ENCODE assay signal across 18 cellular contexts in the genomic region with DNA sequence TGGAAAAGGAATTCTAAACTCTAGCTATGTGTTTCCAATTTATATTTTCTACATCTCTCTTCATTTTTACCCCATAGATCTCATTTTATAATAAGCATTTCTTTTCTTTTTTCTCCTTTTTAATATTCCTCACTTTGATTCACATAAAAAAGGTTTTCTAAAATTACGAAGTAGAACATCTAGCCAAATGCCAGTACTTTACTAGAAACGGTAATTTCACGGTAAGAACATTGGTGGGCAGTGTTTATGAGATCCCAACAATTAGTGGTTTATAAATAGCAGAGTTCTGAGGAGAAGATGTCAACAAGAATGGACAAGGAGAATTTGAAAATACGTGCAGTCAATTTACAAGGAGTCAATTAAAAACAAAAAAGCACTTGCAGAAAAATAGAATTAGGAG.
"Had no signal": no experiment of that assay in that cellular context is flagged by ENCODE, and none has a peak within 500 bp of the region (broad histone marks: within the 10 kb centered on the region; RNA-seq: fewer than 3 reads in every experiment).

No MANE protein-coding gene starts in this region.

- H3K27ac Mint-ChIP-seq: activated CD4-positive, alpha-beta T cell treated with anti-CD3 and anti-CD28 coated beads, Interleukin-2, amount 10 ng/mL, durations not matched to agents 24 days and 14 days; activated CD8-positive, alpha-beta T cell treated with anti-CD3 and anti-CD28 coated beads for 36 hours; activated naive CD4-positive, alpha-beta T cell treated with anti-CD3 and anti-CD28 coated beads for 36 hours; natural killer cell treated with Interleukin-12 subunit alpha and Interleukin-12 subunit beta and Interleukin-15 and Interleukin-18, amount 100 ng/mL, for 72 hours; T-helper 1 cell treated with Interleukin-12 subunit alpha and Interleukin-12 subunit beta and Interleukin-4 antibody, amounts not matched to agents 30 μg/mL and 1 μg/mL, for 36 hours had no signal

- H3K9me3 Mint-ChIP-seq: activated CD4-positive, alpha-beta T cell treated with anti-CD3 and anti-CD28 coated beads, Interleukin-2, amount 10 ng/mL, durations not matched to agents 24 days and 14 days; activated CD8-positive, alpha-beta T cell treated with anti-CD3 and anti-CD28 coated beads for 36 hours; activated naive CD4-positive, alpha-beta T cell treated with anti-CD3 and anti-CD28 coated beads for 36 hours; natural killer cell treated with Interleukin-12 subunit alpha and Interleukin-12 subunit beta and Interleukin-15 and Interleukin-18, amount 100 ng/mL, for 72 hours; T-helper 1 cell treated with Interleukin-12 subunit alpha and Interleukin-12 subunit beta and Interleukin-4 antibody, amounts not matched to agents 30 μg/mL and 1 μg/mL, for 36 hours had no signal

- H3K9me3 ChIP-seq: gastrocnemius medialis, lower lobe of right lung, tibial nerve had no signal

- H3K27me3 ChIP-seq: brain microvascular endothelial cell, gastrocnemius medialis, tibial nerve had no signal

- H3K36me3 Mint-ChIP-seq: natural killer cell treated with Interleukin-12 subunit alpha and Interleukin-12 subunit beta and Interleukin-15 and Interleukin-18, amount 100 ng/mL, for 72 hours had no signal

- H3K36me3 ChIP-seq: brain microvascular endothelial cell, gastrocnemius medialis, lower lobe of right lung, tibial nerve had no signal

- H3K4me3 Mint-ChIP-seq: activated CD4-positive, alpha-beta T cell treated with anti-CD3 and anti-CD28 coated beads, Interleukin-2, amount 10 ng/mL, durations not matched to agents 24 days and 14 days; activated CD8-positive, alpha-beta T cell treated with anti-CD3 and anti-CD28 coated beads for 36 hours; activated naive CD4-positive, alpha-beta T cell treated with anti-CD3 and anti-CD28 coated beads for 36 hours; natural killer cell treated with Interleukin-12 subunit alpha and Interleukin-12 subunit beta and Interleukin-15 and Interleukin-18, amount 100 ng/mL, for 72 hours; T-helper 1 cell treated with Interleukin-12 subunit alpha and Interleukin-12 subunit beta and Interleukin-4 antibody, amounts not matched to agents 30 μg/mL and 1 μg/mL, for 36 hours had no signal

- H3K27ac ChIP-seq: coronary artery, gastrocnemius medialis, lower lobe of right lung had no signal

- H3K27me3 Mint-ChIP-seq: activated CD4-positive, alpha-beta T cell treated with anti-CD3 and anti-CD28 coated beads, Interleukin-2, amount 10 ng/mL, durations not matched to agents 24 days and 14 days; activated CD8-positive, alpha-beta T cell treated with anti-CD3 and anti-CD28 coated beads for 36 hours; natural killer cell treated with Interleukin-12 subunit alpha and Interleukin-12 subunit beta and Interleukin-15 and Interleukin-18, amount 100 ng/mL, for 72 hours had no signal

- ATAC-seq: activated CD8-positive, alpha-beta T cell treated with anti-CD3 and anti-CD28 coated beads for 36 hours; gastrocnemius medialis; left colon; natural killer cell treated with Interleukin-12 subunit alpha and Interleukin-12 subunit beta and Interleukin-15 and Interleukin-18, amount 100 ng/mL, for 72 hours had no signal

- DNase-seq: activated CD4-positive, alpha-beta T cell treated with anti-CD3 and anti-CD28 coated beads, Interleukin-2, amount 10 ng/mL, durations not matched to agents 24 days and 14 days; activated CD8-positive, alpha-beta T cell treated with anti-CD3 and anti-CD28 coated beads for 36 hours; activated naive CD4-positive, alpha-beta T cell treated with anti-CD3 and anti-CD28 coated beads for 36 hours; activated T-cell treated with anti-CD3 and anti-CD28 coated beads, Interleukin-2, amount 50 U/mL, for 1 hour; anterior cingulate cortex; brain microvascular endothelial cell; gastrocnemius medialis; left colon; lower lobe of right lung; posterior cingulate gyrus; stimulated activated CD4-positive, alpha-beta T cell treated with anti-CD3 and anti-CD28 coated beads, Interleukin-12 subunit alpha, Interleukin-12 subunit beta, amount 100 ng/mL, for 4 hours; stimulated activated CD4-positive, alpha-beta T cell treated with anti-CD3 and anti-CD28 coated beads, Interleukin-1b, Interleukin-23, amount 100 ng/mL, for 48 hours; stimulated activated naive CD4-positive, alpha-beta T cell treated with Interleukin-2 at 50 U/mL for 16 hours; substantia nigra had no signal

- H3K4me1 ChIP-seq: lower lobe of right lung had no signal
